Comparison of ENCODE assay signal across 16 cellular contexts in the genomic region with DNA sequence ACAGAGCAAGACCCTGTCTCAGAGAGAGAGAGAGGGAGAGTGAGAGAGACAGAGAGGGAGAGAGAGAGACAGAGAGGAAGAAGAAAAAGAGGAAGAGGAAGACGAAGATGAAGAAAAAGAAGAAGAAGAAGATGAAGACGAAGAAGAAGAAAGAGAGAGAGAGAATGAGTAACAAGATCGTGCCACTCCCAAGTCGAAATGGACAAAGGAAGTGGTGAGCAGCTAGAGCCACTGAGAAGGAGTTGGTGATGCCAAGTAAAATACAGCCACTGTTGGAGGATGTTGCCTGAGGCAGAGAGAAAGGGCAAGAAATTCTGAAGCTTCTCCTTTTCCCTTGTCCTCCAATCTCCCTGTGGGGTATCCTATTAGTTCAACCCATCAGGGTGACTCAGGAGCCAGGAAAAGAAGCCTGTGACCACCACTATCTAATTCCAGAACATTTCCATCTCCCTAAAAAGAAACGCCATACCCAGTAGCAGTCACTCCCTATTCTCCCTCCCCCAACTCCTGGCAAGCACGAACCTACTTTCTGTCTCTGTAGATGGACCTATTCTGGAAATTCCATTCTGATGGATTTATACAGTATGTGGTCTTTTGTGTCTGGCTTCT. TPM values are rescaled to one million over a fixed set of nuclear protein-coding genes. Genes with fewer than 3 reads are reported as not detected.
DNase-seq lines count a peak whose midpoint lies in the region; ATAC-seq, FAIRE-seq and TF ChIP-seq lines count a peak whose summit lies in the region.
"Had no signal": no experiment of that assay in that cellular context is flagged by ENCODE, and none has a peak within 500 bp of the region (broad histone marks: within the 10 kb centered on the region; RNA-seq: fewer than 3 reads in every experiment).

No MANE protein-coding gene starts in this region.

- H3K36me3 Mint-ChIP-seq in neural progenitor cell: no peaks in the 10 kb centered on the region
- H3K36me3 Mint-ChIP-seq: CD8-positive, alpha-beta memory T cell had no signal

- intact Hi-C loops in K562 (cut with micrococcal nuclease): no loop called here

- H3K27ac Mint-ChIP-seq in neural progenitor cell: no peak overlapping the region
- H3K27ac Mint-ChIP-seq: CD8-positive, alpha-beta memory T cell; progenitor cell of endocrine pancreas; stimulated activated naive CD8-positive, alpha-beta T cell treated with anti-CD3 and anti-CD28 coated beads, Interleukin-15, amount 100 ng/mL, for 72 hours had no signal

- no peak for TF ChIP-seq EP300 in K562 (IDR thresholded peaks at IDR 0.05; ENCODE audit: low read length)

- no peak for TF ChIP-seq POLR2A in K562 (conservative IDR thresholded peaks at IDR 0.05)

- TF ChIP-seq CTCF in K562 (IDR thresholded peaks at IDR 0.05 in 2 of 3, conservative IDR thresholded peaks at IDR 0.05 in 1 of 3; ENCODE audit: insufficient read depth in 2 of 3, low read depth in 1 of 3, low read length in 3 of 3) (no peak), neural progenitor cell (IDR thresholded peaks at IDR 0.05) (no peak)

- H3K9me1 ChIP-seq in K562 (ENCODE audit: control insufficient read depth, insufficient read depth, low read length): no peaks in the 10 kb centered on the region

- no peak overlapping the region for H3K9ac ChIP-seq in K562 (ENCODE audit: insufficient read depth in 1 of 2, low read depth in 2 of 2, low read length in 2 of 2)
- H3K9ac ChIP-seq in neural progenitor cell: no peak overlapping the region
- no peak overlapping the region for H3K9ac ChIP-seq in Karpas-422 (ENCODE audit: low read length)

- H3K9me3 Mint-ChIP-seq in neural progenitor cell: no peaks in the 10 kb centered on the region
- H3K9me3 Mint-ChIP-seq: CD8-positive, alpha-beta memory T cell; stimulated activated naive CD8-positive, alpha-beta T cell treated with anti-CD3 and anti-CD28 coated beads, Interleukin-15, amount 100 ng/mL, for 72 hours had no signal

- no peaks in the 10 kb centered on the region for H3K9me2 ChIP-seq in Karpas-422 (replicated peaks; ENCODE audit: insufficient read depth, low read length)

- no peak; the same call in 2 of the 3 replicates for ATAC-seq in K562
- ATAC-seq: Right ventricle myocardium inferior; stimulated activated naive CD8-positive, alpha-beta T cell treated with anti-CD3 and anti-CD28 coated beads, Interleukin-15, amount 100 ng/mL, for 72 hours had no signal

- CTCF ChIA-PET in K562 (lab: Yijun Ruan, JAX; ENCODE audit: low intra/inter-chr PET ratio): no interaction called here

- FAIRE-seq in K562 (lab: Jason Lieb, UNC): no peak

- POLR2A ChIA-PET in K562 (lab: Yijun Ruan, JAX): interaction anchor here (0.6 to 3.0 kb wide), 3 partner anchors 13 to 75 kb away, joined by 3 to 19 read pairs (median 7); partner anchors contain the start of gene ANAPC5

- H3K9me3 ChIP-seq in K562 (replicated peaks; ENCODE audit: control insufficient read depth, insufficient read depth, low read depth, low read length) (no peaks in the 10 kb centered on the region), neural progenitor cell (ENCODE audit: low read depth) (no peaks in the 10 kb centered on the region), Karpas-422 (ENCODE audit: low read length) (no peaks in the 10 kb centered on the region)
- H3K9me3 ChIP-seq: esophagus muscularis mucosa had no signal

- H3K27me3 ChIP-seq in K562 (ENCODE audit: control insufficient read depth in 2 of 2, insufficient read depth in 2 of 2, low read length in 2 of 2): no peaks in the 10 kb centered on the region
- H3K27me3 ChIP-seq in neural progenitor cell: no peaks in the 10 kb centered on the region
- H3K27me3 ChIP-seq in Karpas-422 (ENCODE audit: low read length): no peaks in the 10 kb centered on the region
- H3K27me3 ChIP-seq: esophagus muscularis mucosa had no signal

- no peak overlapping the region for H3K4me2 ChIP-seq in K562 (ENCODE audit: insufficient read depth, low read length)
- no peak overlapping the region for H3K4me2 ChIP-seq in neural progenitor cell
- no peak overlapping the region for H3K4me2 ChIP-seq in Karpas-422 (ENCODE audit: low read depth, low read length, poor library complexity, severe bottlenecking)

- no peaks in the 10 kb centered on the region for H3F3A ChIP-seq in neural progenitor cell (ENCODE audit: low read depth)

- H3K27ac ChIP-seq in K562 (ENCODE audit: extremely low read depth, low read depth, low read length) (no peak overlapping the region), neural progenitor cell (no peak overlapping the region), Karpas-422 (ENCODE audit: low read length) (no peak overlapping the region), substantia nigra (ENCODE audit: low read depth, low read length, poor library complexity, severe bottlenecking) (no peak overlapping the region)
- H3K27ac ChIP-seq: coronary artery, esophagus muscularis mucosa had no signal

- H3K36me3 ChIP-seq in K562 (ENCODE audit: control insufficient read depth, insufficient read depth, low read length): no peaks in the 10 kb centered on the region
- H3K36me3 ChIP-seq in neural progenitor cell: no peaks in the 10 kb centered on the region
- H3K36me3 ChIP-seq in Karpas-422 (ENCODE audit: insufficient read depth, low read length): no peaks in the 10 kb centered on the region
- H3K36me3 ChIP-seq: esophagus muscularis mucosa had no signal

- peaks cover 2% of the 10 kb centered on the region for H3K27me3 Mint-ChIP-seq in neural progenitor cell (ENCODE audit: insufficient read depth, low read depth)

- H3K4me1 ChIP-seq in K562 (replicated peaks in 1 of 2; ENCODE audit: control insufficient read depth in 2 of 2, insufficient read depth in 2 of 2, low read length in 2 of 2) (peaks cover 0 to 8% of the 10 kb centered on the region in 2 experiments; a peak in 3 of 5 replicates), neural progenitor cell (no peaks in the 10 kb centered on the region), Karpas-422 (ENCODE audit: low read length) (no peaks in the 10 kb centered on the region)
- H3K4me1 ChIP-seq: esophagus muscularis mucosa had no signal

- H2AFZ ChIP-seq in K562 (ENCODE audit: low read depth, low read length) (peak overlapping the region; percentile 59), neural progenitor cell (replicated peaks) (peak overlapping the region; percentile 50), Karpas-422 (ENCODE audit: low read length) (no peak overlapping the region)

- BruUV-seq in K562 (replicated peaks; lab: Mats Ljungman, UMichigan): no TSS peak

- H3K4me3 ChIP-seq in K562: no peak overlapping the region
- no peak overlapping the region for H3K4me3 ChIP-seq in neural progenitor cell
- no peak overlapping the region for H3K4me3 ChIP-seq in Karpas-422 (ENCODE audit: low read length)
- H3K4me3 ChIP-seq: coronary artery, esophagus muscularis mucosa had no signal

- H4K20me1 ChIP-seq in K562 (replicated peaks; ENCODE audit: control insufficient read depth, insufficient read depth, low read length) (no peaks in the 10 kb centered on the region), neural progenitor cell (ENCODE audit: low read depth) (no peaks in the 10 kb centered on the region), Karpas-422 (ENCODE audit: insufficient read depth, low read depth, low read length) (no peaks in the 10 kb centered on the region)

- WGBS in K562 (ENCODE audit: insufficient coverage, low coverage, missing lambda C conversion rate): 3% methylated on average over 6 of the region's 6 CpGs

- no peaks in the 10 kb centered on the region for H3K79me2 ChIP-seq in K562 (ENCODE audit: control insufficient read depth, insufficient read depth, low read length)
- no peaks in the 10 kb centered on the region for H3K79me2 ChIP-seq in neural progenitor cell (ENCODE audit: low read depth)
- no peaks in the 10 kb centered on the region for H3K79me2 ChIP-seq in Karpas-422 (ENCODE audit: low read length)

- in situ Hi-C loops in K562 (cut with MboI): no loop called here

- no peak for TF ChIP-seq RAD21 in K562 (CRISPR knock-in tag; conservative IDR thresholded peaks at IDR 0.05 in 1 of 2, IDR thresholded peaks at IDR 0.05 in 1 of 2)

- peaks cover 6% of the 10 kb centered on the region for H3K4me1 Mint-ChIP-seq in neural progenitor cell
- H3K4me1 Mint-ChIP-seq: CD8-positive, alpha-beta memory T cell; stimulated activated naive CD8-positive, alpha-beta T cell treated with anti-CD3 and anti-CD28 coated beads, Interleukin-15, amount 100 ng/mL, for 72 hours had no signal

- H3K4me3 Mint-ChIP-seq in neural progenitor cell: no peak overlapping the region
- H3K4me3 Mint-ChIP-seq: CD8-positive, alpha-beta memory T cell; stimulated activated naive CD8-positive, alpha-beta T cell treated with anti-CD3 and anti-CD28 coated beads, Interleukin-15, amount 100 ng/mL, for 72 hours had no signal

- DNase-seq in EL (peak; percentile 87), MV-4-11 (lab: John Stamatoyannopoulos, UW) (peak; percentile 65), K562 (ENCODE audit: extremely low read depth in 1 of 4, low spot score in 3 of 4) (no peak), neural progenitor cell (ENCODE audit: low spot score) (no peak), mucosa of gallbladder (ENCODE audit: low spot score) (no peak), Karpas-422 (no peak), substantia nigra (lab: John Stamatoyannopoulos, UW) (no peak)
- no peak for DNase-seq in stimulated activated CD4-positive, alpha-beta T cell treated with anti-CD3 and anti-CD28 coated beads, Interleukin-1b, Interleukin-23, amount 100 ng/mL, for 48 hours
- DNase-seq: activated CD4-positive, alpha-beta T cell treated with anti-CD3 and anti-CD28 coated beads, Interleukin-2, amount 50 U/mL, for 4 hours; CD8-positive, alpha-beta memory T cell; NCI-H82; stimulated activated naive CD8-positive, alpha-beta T cell treated with anti-CD3 and anti-CD28 coated beads, Interleukin-15, amount 100 ng/mL, for 72 hours had no signal

RNA-seq across cellular contexts. Expression of gene ANAPC5, which starts 12.6 kb away (rescaled TPM):
- total RNA-seq in K562 (2011; cell fraction: chromatin; rRNA removed; ENCODE audit: low replicate concordance): 698 and 990 TPM in 2 replicates
- 389 and 392 TPM in 2 replicates for total RNA-seq in K562 (2011; cell fraction: nucleolus; rRNA removed)
- 547 and 619 TPM in 2 replicates for total RNA-seq in K562 (2011; cell fraction: nucleoplasm; rRNA removed)
- total RNA-seq in K562 (2014; rRNA removed): 176 and 194 TPM in 2 replicates
- total RNA-seq in K562 (2014; rRNA removed; fragmentation: Illumina TruSeq; extraction: Trizol): 269 and 301 TPM in 2 replicates
- total RNA-seq in K562 (2015; rRNA removed; fragmentation: Illumina TruSeq; extraction: Trizol): 190 and 197 TPM in 2 replicates
- 168 and 169 TPM in 2 replicates for total RNA-seq in K562 (2021)
- 307 and 315 TPM in 2 replicates for polyA plus RNA-seq in K562 (2011; rRNA removed)
- 232 and 246 TPM in 2 replicates for polyA plus RNA-seq in K562 (2011; cell fraction: cytosol; rRNA removed)
- 472 and 632 TPM in 2 replicates for polyA plus RNA-seq in K562 (2011; cell fraction: nucleus; rRNA removed)
- 114 and 144 TPM in 2 replicates for polyA plus RNA-seq in K562 (2012)
- polyA plus RNA-seq in K562 (2014; fragmentation: Illumina TruSeq; extraction: Trizol): 201 and 250 TPM in 2 replicates
- 100 to 1,000 TPM; 136 to 181 TPM for polyA plus RNA-seq in K562 (2014; fragmentation: Nextera tagmentation; extraction: Ambion mirVana)
- 207 and 213 TPM in 2 replicates for polyA plus RNA-seq in K562 (2014; rRNA removed)
- polyA minus RNA-seq in K562 (2011; rRNA and poly(A)+ RNA removed): 307 and 339 TPM in 2 replicates
- polyA minus RNA-seq in K562 (2011; cell fraction: cytosol; rRNA and poly(A)+ RNA removed): 97.9 and 140 TPM in 2 replicates
- 212 and 378 TPM in 2 replicates for polyA minus RNA-seq in K562 (2011; cell fraction: nucleus; rRNA and poly(A)+ RNA removed)
- 143 and 190 TPM in 2 replicates for total RNA-seq in neural progenitor cell (ENCODE audit: low replicate concordance)
- total RNA-seq in mucosa of gallbladder: 69.7 TPM
- 173 and 181 TPM in 2 replicates for total RNA-seq in Karpas-422 (2014; rRNA removed; shearing (Covaris generic); ENCODE audit: low replicate concordance)

RNA-seq across cellular contexts. Expression of gene RNF34, which starts 35.2 kb away (rescaled TPM):
- total RNA-seq in K562 (2011; cell fraction: chromatin; rRNA removed; ENCODE audit: low replicate concordance): 109 and 110 TPM in 2 replicates
- total RNA-seq in K562 (2011; cell fraction: nucleolus; rRNA removed): 69.5 and 69.6 TPM in 2 replicates
- total RNA-seq in K562 (2011; cell fraction: nucleoplasm; rRNA removed): 118 and 187 TPM in 2 replicates
- total RNA-seq in K562 (2014; rRNA removed): 68.8 and 120 TPM in 2 replicates
- 47.1 and 48.9 TPM in 2 replicates for total RNA-seq in K562 (2014; rRNA removed; fragmentation: Illumina TruSeq; extraction: Trizol)
- 60.6 and 60.9 TPM in 2 replicates for total RNA-seq in K562 (2015; rRNA removed; fragmentation: Illumina TruSeq; extraction: Trizol)
- total RNA-seq in K562 (2021): 42.4 and 47.1 TPM in 2 replicates
- polyA plus RNA-seq in K562 (2011; rRNA removed): 41.7 and 51.0 TPM in 2 replicates
- polyA plus RNA-seq in K562 (2011; cell fraction: cytosol; rRNA removed): 27.8 and 35.3 TPM in 2 replicates
- polyA plus RNA-seq in K562 (2011; cell fraction: nucleus; rRNA removed): 212 and 235 TPM in 2 replicates
- 43.8 and 80.2 TPM in 2 replicates for polyA plus RNA-seq in K562 (2012)
- polyA plus RNA-seq in K562 (2014; fragmentation: Illumina TruSeq; extraction: Trizol): 52.0 and 54.1 TPM in 2 replicates
- polyA plus RNA-seq in K562 (2014; fragmentation: Nextera tagmentation; extraction: Ambion mirVana): 10 to 100 TPM; 65.4 to 88.9 TPM
- 47.2 and 48.4 TPM in 2 replicates for polyA plus RNA-seq in K562 (2014; rRNA removed)
- polyA minus RNA-seq in K562 (2011; rRNA and poly(A)+ RNA removed): 63.6 and 90.6 TPM in 2 replicates
- 32.9 and 33.6 TPM in 2 replicates for polyA minus RNA-seq in K562 (2011; cell fraction: cytosol; rRNA and poly(A)+ RNA removed)
- 39.9 and 48.1 TPM in 2 replicates for polyA minus RNA-seq in K562 (2011; cell fraction: nucleus; rRNA and poly(A)+ RNA removed)
- total RNA-seq in neural progenitor cell (ENCODE audit: low replicate concordance): 57.8 and 65.8 TPM in 2 replicates
- total RNA-seq in mucosa of gallbladder: 48.2 TPM
- total RNA-seq in Karpas-422 (2014; rRNA removed; shearing (Covaris generic); ENCODE audit: low replicate concordance): 66.6 and 109 TPM in 2 replicates

Comparison
In these comparisons a context has a peak if more than half of its experiments do, and no peak if none do; other contexts are left out.
1. DNase-seq: peak in EL (single experiment) and MV-4-11 (single experiment); none in K562 (0 of 4), neural progenitor cell (single experiment), mucosa of gallbladder (single experiment), Karpas-422 (single experiment), substantia nigra (0 of 49) and stimulated activated CD4-positive, alpha-beta T cell treated with anti-CD3 and anti-CD28 coated beads, Interleukin-1b, Interleukin-23, amount 100 ng/mL, for 48 hours (single experiment).